ENCODE assay signal across 8 cellular contexts in the genomic region with DNA sequence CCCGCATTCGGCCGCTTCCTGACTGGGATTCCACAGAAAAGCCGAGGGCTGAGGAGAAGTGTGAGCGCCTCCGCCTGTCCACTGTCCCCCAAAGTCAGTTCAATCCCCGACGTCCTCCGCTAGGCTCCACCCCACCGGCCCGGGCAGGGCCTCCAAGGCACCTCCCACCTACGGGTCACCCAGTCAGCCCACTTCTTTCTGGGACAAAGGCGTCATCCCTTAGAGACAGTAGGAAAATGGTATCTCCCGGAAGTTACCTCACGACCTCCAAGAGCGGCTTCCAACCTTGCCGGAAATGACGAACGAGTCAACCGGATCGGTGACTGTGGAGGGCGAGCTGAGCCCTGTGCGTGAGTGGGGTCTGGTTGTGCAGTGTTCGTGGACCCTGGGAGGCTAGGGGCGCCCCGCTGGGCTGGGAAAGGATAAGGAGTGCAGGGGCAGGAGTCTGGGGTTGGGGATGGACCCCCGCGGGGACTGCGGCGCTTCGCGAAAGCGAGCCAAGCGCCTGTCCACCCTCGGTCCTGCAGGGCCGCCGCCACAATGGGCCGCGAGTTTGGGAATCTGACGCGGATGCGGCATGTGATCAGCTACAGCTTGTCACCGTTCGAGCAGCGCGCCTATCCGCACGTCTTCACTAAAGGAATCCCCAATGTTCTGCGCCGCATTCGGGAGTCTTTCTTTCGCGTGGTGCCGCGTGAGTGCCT. TPM values are rescaled to one million over a fixed set of nuclear protein-coding genes. Genes with fewer than 3 reads are reported as not detected.
DNase-seq lines count a peak whose midpoint lies in the region; ATAC-seq, FAIRE-seq and TF ChIP-seq lines count a peak whose summit lies in the region.

A gene with protein sequence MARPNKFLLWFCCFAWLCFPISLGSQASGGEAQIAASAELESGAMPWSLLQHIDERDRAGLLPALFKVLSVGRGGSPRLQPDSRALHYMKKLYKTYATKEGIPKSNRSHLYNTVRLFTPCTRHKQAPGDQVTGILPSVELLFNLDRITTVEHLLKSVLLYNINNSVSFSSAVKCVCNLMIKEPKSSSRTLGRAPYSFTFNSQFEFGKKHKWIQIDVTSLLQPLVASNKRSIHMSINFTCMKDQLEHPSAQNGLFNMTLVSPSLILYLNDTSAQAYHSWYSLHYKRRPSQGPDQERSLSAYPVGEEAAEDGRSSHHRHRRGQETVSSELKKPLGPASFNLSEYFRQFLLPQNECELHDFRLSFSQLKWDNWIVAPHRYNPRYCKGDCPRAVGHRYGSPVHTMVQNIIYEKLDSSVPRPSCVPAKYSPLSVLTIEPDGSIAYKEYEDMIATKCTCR (minus strand): TSS at position 128 of the 704 bp plus-strand sequence. CDS start 1,936 bp downstream, outside the sequence.
UQCRQ (plus strand) TSS at position 301 of the 704 bp plus-strand sequence; CDS start at position 541, 240 bp downstream.

- CTCF ChIA-PET in A549 (lab: Yijun Ruan, JAX): interaction anchor here (0.6 to 7.6 kb wide), 11 partner anchors 10 to 480 kb away, joined by 3 to 69 read pairs (median 4); partner anchors contain the start of gene SHROOM1

- DNase-seq in A549 (ENCODE audit: low read depth in 1 of 2, low spot score in 1 of 2): peak; percentile 98 to 100
- DNase-seq in NCI-H2107 treated with DMSO at 0.1 percent for 48 hours (lab: John Stamatoyannopoulos, UW; ENCODE audit: unreplicated experiment): peak; percentile 92
- DNase-seq in UCSD-AML1 (lab: John Stamatoyannopoulos, UW; ENCODE audit: unreplicated experiment): peak; percentile 92
- peak; percentile 97 for DNase-seq in brain pericyte (ENCODE audit: low read depth, low spot score)
- peak; percentile 99 for DNase-seq in skeletal muscle cell (ENCODE audit: low read depth)

- no peak for TF ChIP-seq EP300 in A549 (IDR thresholded peaks at IDR 0.05)

- under 1% methylated on average over 43 of the region's 55 CpGs for WGBS in A549 (ENCODE audit: missing lambda C conversion rate)

- H3K27ac ChIP-seq in A549: peak within 1 kb of the TSS; percentile 92 to 95

- peak; percentile 39 for TF ChIP-seq CTCF in A549 (IDR thresholded peaks at IDR 0.05)

- peak within 1 kb of the TSS; percentile 92 for H3K4me2 ChIP-seq in A549

- peaks cover 12% of the 10 kb centered on the region; the same call in 1 of the 3 replicates for H3K4me1 ChIP-seq in A549

- TF ChIP-seq POLR2A in A549 (IDR thresholded peaks at IDR 0.05; ENCODE audit: low read length) (peak; percentile 94), GM18526 (IDR thresholded peaks at IDR 0.05; ENCODE audit: extremely low read depth, insufficient read length) (peak; percentile 93)

- peak; percentile 98 to 99 for ATAC-seq in A549
- peak; percentile 99 for ATAC-seq in HG03066 (IDR thresholded peaks at IDR 0.05; ENCODE audit: low read depth, unreplicated experiment)

- peak; percentile 48 to 56 for TF ChIP-seq RAD21 in A549 (conservative IDR thresholded peaks at IDR 0.05 in 1 of 2, IDR thresholded peaks at IDR 0.05 in 1 of 2)

- POLR2A ChIA-PET in A549 (lab: Yijun Ruan, JAX): interaction anchor here (0.6 to 1.4 kb wide), 7 partner anchors 22 to 185 kb away, joined by 3 to 9 read pairs (median 3); partner anchors contain the start of genes HSPA4 and SHROOM1

- H3K9me3 ChIP-seq in A549: no peaks in the 10 kb centered on the region

- FAIRE-seq in A549 (lab: Jason Lieb, UNC): peak; percentile 88

- H3K4me3 ChIP-seq in A549 (peak within 1 kb of the TSS; percentile 73), iPS-11a (ENCODE audit: low read depth, low read length) (peak within 1 kb of the TSS; percentile 95), skeletal muscle cell (ENCODE audit: low read depth, low read length) (peak within 1 kb of the TSS; percentile 78)

TF ChIP-seq in A549, 52 proteins besides CTCF, POLR2A, EP300 and RAD21:
- TF ChIP-seq CEBPB (IDR thresholded peaks at IDR 0.05) (peak in 1 of 2 experiments; percentile 27; a peak in 1 of 4 replicates), KDM5A (IDR thresholded peaks at IDR 0.05) (peak; percentile 53), PHF8 (IDR thresholded peaks at IDR 0.05; ENCODE audit: borderline replicate concordance, low read depth) (peak; percentile 87; the same call in 1 of the 2 replicates), RCOR1 (IDR thresholded peaks at IDR 0.05; ENCODE audit: low read depth, low read length) (no peak), SMC3 (IDR thresholded peaks at IDR 0.05) (peak; percentile 53), FOSL2 (IDR thresholded peaks at IDR 0.05) (no peak), FOSL2 (CRISPR knock-in tag; IDR thresholded peaks at IDR 0.05) (0 out of 2 replicates have a peak, but pooled peaks have one; percentile 25), KDM1A (IDR thresholded peaks at IDR 0.05; ENCODE audit: low read depth) (no peak), JUN (IDR thresholded peaks at IDR 0.05) (peak; percentile 88 to 93), GATA3 (IDR thresholded peaks at IDR 0.05; ENCODE audit: borderline replicate concordance) (peak; percentile 69; the same call in 1 of the 2 replicates), PBX3 (IDR thresholded peaks at IDR 0.05) (peak; percentile 42; the same call in 1 of the 2 replicates), BHLHE40 (IDR thresholded peaks at IDR 0.05; ENCODE audit: low read depth, low read length) (peak; percentile 70; the same call in 1 of the 2 replicates), CBX8 (IDR thresholded peaks at IDR 0.05) (no peak)
- TF ChIP-seq, protein P1, sequence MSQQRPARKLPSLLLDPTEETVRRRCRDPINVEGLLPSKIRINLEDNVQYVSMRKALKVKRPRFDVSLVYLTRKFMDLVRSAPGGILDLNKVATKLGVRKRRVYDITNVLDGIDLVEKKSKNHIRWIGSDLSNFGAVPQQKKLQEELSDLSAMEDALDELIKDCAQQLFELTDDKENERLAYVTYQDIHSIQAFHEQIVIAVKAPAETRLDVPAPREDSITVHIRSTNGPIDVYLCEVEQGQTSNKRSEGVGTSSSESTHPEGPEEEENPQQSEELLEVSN (IDR thresholded peaks at IDR 0.05; ENCODE audit: borderline replicate concordance, low read depth): peak; percentile 65; the same call in 1 of the 2 replicates
- TF ChIP-seq, protein P2, sequence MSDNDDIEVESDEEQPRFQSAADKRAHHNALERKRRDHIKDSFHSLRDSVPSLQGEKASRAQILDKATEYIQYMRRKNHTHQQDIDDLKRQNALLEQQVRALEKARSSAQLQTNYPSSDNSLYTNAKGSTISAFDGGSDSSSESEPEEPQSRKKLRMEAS (IDR thresholded peaks at IDR 0.05): peak; percentile 68
- TF ChIP-seq, protein P3, sequence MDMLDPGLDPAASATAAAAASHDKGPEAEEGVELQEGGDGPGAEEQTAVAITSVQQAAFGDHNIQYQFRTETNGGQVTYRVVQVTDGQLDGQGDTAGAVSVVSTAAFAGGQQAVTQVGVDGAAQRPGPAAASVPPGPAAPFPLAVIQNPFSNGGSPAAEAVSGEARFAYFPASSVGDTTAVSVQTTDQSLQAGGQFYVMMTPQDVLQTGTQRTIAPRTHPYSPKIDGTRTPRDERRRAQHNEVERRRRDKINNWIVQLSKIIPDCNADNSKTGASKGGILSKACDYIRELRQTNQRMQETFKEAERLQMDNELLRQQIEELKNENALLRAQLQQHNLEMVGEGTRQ (IDR thresholded peaks at IDR 0.05): peak; percentile 64; the same call in 1 of the 2 replicates

RNA-seq across cellular contexts. Expression of the first gene that starts in this region (rescaled TPM):
- polyA plus RNA-seq in A549 (2011; rRNA removed) (0.83 and 0.85 TPM in 2 replicates), A549 (2017; fragmentation: RNase III; extraction: RNeasy Plus Mini Kit Qiagen cat#74134 plus additional on column Dnase treatment) (0.25 to 0.49 TPM (median 0.37 TPM) in 3 replicates)
- 0.24 and 0.31 TPM in 2 replicates for polyA plus RNA-seq in A549 (2012; cell fraction: cytosol; rRNA removed)
- 0.28 and 0.54 TPM in 2 replicates for polyA plus RNA-seq in A549 (2012; cell fraction: nucleus; rRNA removed)
- 0.25 and 0.34 TPM in 2 replicates for polyA minus RNA-seq in A549 (2011; rRNA and poly(A)+ RNA removed)

RNA-seq across cellular contexts. Expression of gene UQCRQ, which starts in this region (rescaled TPM):
- polyA plus RNA-seq in A549 (2011; rRNA removed): 497 and 500 TPM in 2 replicates
- 596 and 681 TPM in 2 replicates for polyA plus RNA-seq in A549 (2012; cell fraction: cytosol; rRNA removed)
- 231 and 239 TPM in 2 replicates for polyA plus RNA-seq in A549 (2012; cell fraction: nucleus; rRNA removed)
- 424 to 448 TPM (median 441 TPM) in 3 replicates for polyA plus RNA-seq in A549 (2017; fragmentation: RNase III; extraction: RNeasy Plus Mini Kit Qiagen cat#74134 plus additional on column Dnase treatment)
- polyA minus RNA-seq in A549 (2011; rRNA and poly(A)+ RNA removed): 25.3 and 26.6 TPM in 2 replicates

Comparison
In these comparisons a context has a peak if more than half of its experiments do, and no peak if none do; other contexts are left out.
1. Peak in every context shown above with its lines: DNase-seq, ATAC-seq, H3K4me3 ChIP-seq and H3K27ac ChIP-seq.